In the genomic region with DNA sequence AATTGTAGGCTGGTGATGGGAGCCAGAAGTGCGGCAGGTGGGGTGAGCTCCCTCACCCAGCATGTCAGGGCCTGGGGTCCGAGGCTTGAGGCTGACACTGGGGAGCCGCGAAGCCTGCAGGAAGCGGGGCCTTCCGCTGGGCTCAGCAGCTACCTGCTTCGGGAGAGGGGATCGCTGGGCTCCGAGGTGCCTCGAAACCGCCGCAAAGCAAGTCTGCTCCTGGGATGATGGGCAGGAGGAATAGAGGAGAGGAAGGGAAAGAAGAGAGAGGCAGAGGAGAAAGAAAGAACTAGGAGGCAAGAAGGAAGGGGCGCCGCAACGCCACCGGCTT, we compare ENCODE assay signal across 12 cellular contexts. TPM values are rescaled to one million over a fixed set of nuclear protein-coding genes. Genes with fewer than 3 reads are reported as not detected.
DNase-seq lines count a peak whose midpoint lies in the region; ATAC-seq and TF ChIP-seq lines count a peak whose summit lies in the region.
"Had no signal": no experiment of that assay in that cellular context is flagged by ENCODE, and none has a peak within 500 bp of the region (broad histone marks: within the 10 kb centered on the region; RNA-seq: fewer than 3 reads in every experiment).

No MANE protein-coding gene starts in this region.

- H3K27me3 Mint-ChIP-seq in activated CD4-positive, alpha-beta T cell treated with anti-CD3 and anti-CD28 coated beads, Interleukin-2, amount 10 ng/mL, durations not matched to agents 7 days and 5 days, result peaks cover 73% of the 10 kb centered on the region
- peaks cover 54% of the 10 kb centered on the region for H3K27me3 Mint-ChIP-seq in T-helper 17 cell

- peak overlapping the region; percentile 78 for H2AFZ ChIP-seq in hepatocyte

- H3K36me3 ChIP-seq in hepatocyte (replicated peaks; ENCODE audit: insufficient read depth, low read depth), result no peaks in the 10 kb centered on the region
- H3K36me3 ChIP-seq: ovary had no signal

- POLR2A ChIA-PET in activated CD4-positive, alpha-beta T cell treated with anti-CD3 and anti-CD28 coated beads, Interleukin-2, amount 10 ng/mL, durations not matched to agents 7 days and 5 days (lab: Charles Lee), result no interaction called here

- H3K4me1 Mint-ChIP-seq in activated CD4-positive, alpha-beta T cell treated with anti-CD3 and anti-CD28 coated beads, Interleukin-2, amount 10 ng/mL, durations not matched to agents 7 days and 5 days, result peaks cover 11% of the 10 kb centered on the region
- H3K4me1 Mint-ChIP-seq in T-helper 17 cell, result peaks cover 23% of the 10 kb centered on the region

- DNase-seq in activated CD4-positive, alpha-beta T cell treated with anti-CD3 and anti-CD28 coated beads, Interleukin-2, amount 10 ng/mL, durations not matched to agents 7 days and 5 days, result no peak
- DNase-seq in activated CD4-positive, alpha-beta T cell treated with anti-CD3 and anti-CD28 coated beads, Interleukin-2, amount 50 U/mL, for 4 hours, result no peak
- DNase-seq in T-helper 17 cell, result no peak
- DNase-seq in hepatocyte (ENCODE audit: low spot score), result no peak
- DNase-seq in stimulated activated naive CD8-positive, alpha-beta T cell treated with anti-CD3 and anti-CD28 coated beads, Interleukin-15, Interleukin-2, amounts not matched to agents 100 U/mL and 50 U/mL, for 24 hours, result peak; percentile 18
- DNase-seq in central memory CD4-positive, alpha-beta T cell, result no peak
- no peak for DNase-seq in Ammon's horn (ENCODE audit: low spot score)
- no peak for DNase-seq in NCI-H146 treated with DMSO at 0.1 percent for 48 hours (lab: John Stamatoyannopoulos, UW; ENCODE audit: unreplicated experiment)
- DNase-seq: NCI-H2081 treated with DMSO at 0.1 percent for 48 hours, OCI-M1, ovary had no signal

- CTCF ChIA-PET in activated CD4-positive, alpha-beta T cell treated with anti-CD3 and anti-CD28 coated beads, Interleukin-2, amount 10 ng/mL, durations not matched to agents 7 days and 5 days (lab: Charles Lee), result interaction anchor here (0.6 kb wide), 2 partner anchors 390 to 396 kb away, joined by 3 read pairs; no protein-coding TSS in a partner anchor

- peak overlapping the region; percentile 66 for H3K4me2 ChIP-seq in hepatocyte

- H3K4me3 ChIP-seq in hepatocyte, result no peak overlapping the region
- H3K4me3 ChIP-seq: ovary had no signal

- no peaks in the 10 kb centered on the region for H4K20me1 ChIP-seq in hepatocyte (ENCODE audit: insufficient read depth, poor library complexity, severe bottlenecking)

- no peaks in the 10 kb centered on the region for H3K9me2 ChIP-seq in hepatocyte (replicated peaks; ENCODE audit: insufficient read depth)

- H3K36me3 Mint-ChIP-seq in activated CD4-positive, alpha-beta T cell treated with anti-CD3 and anti-CD28 coated beads, Interleukin-2, amount 10 ng/mL, durations not matched to agents 7 days and 5 days (ENCODE audit: low read depth), result peaks cover 3% of the 10 kb centered on the region
- H3K36me3 Mint-ChIP-seq in T-helper 17 cell (ENCODE audit: low read depth), result peaks cover 8% of the 10 kb centered on the region

- no peaks in the 10 kb centered on the region for H3K9me3 ChIP-seq in T-helper 17 cell (ENCODE audit: control insufficient read depth, low read length, poor library complexity, severe bottlenecking)
- no peaks in the 10 kb centered on the region for H3K9me3 ChIP-seq in hepatocyte (ENCODE audit: low read depth)
- H3K9me3 ChIP-seq: ovary had no signal

- 4% methylated on average over 13 of the region's 16 CpGs for WGBS in hepatocyte (ENCODE audit: low lambda C conversion rate, missing lambda C conversion rate)

- H3K27ac Mint-ChIP-seq in activated CD4-positive, alpha-beta T cell treated with anti-CD3 and anti-CD28 coated beads, Interleukin-2, amount 10 ng/mL, durations not matched to agents 7 days and 5 days, result peak overlapping the region; percentile 71
- no peak overlapping the region for H3K27ac Mint-ChIP-seq in T-helper 17 cell

- H3K9me3 Mint-ChIP-seq in activated CD4-positive, alpha-beta T cell treated with anti-CD3 and anti-CD28 coated beads, Interleukin-2, amount 10 ng/mL, durations not matched to agents 7 days and 5 days, result no peaks in the 10 kb centered on the region

- H3K4me1 ChIP-seq in hepatocyte (ENCODE audit: insufficient read depth), result peaks cover 23% of the 10 kb centered on the region

- H3K27ac ChIP-seq in hepatocyte, result no peak overlapping the region
- H3K27ac ChIP-seq: ovary had no signal

- H3K4me3 Mint-ChIP-seq in activated CD4-positive, alpha-beta T cell treated with anti-CD3 and anti-CD28 coated beads, Interleukin-2, amount 10 ng/mL, durations not matched to agents 7 days and 5 days, result no peak overlapping the region
- peak overlapping the region; percentile 87 for H3K4me3 Mint-ChIP-seq in T-helper 17 cell

- no peaks in the 10 kb centered on the region for H3K79me2 ChIP-seq in hepatocyte

- no peak for ATAC-seq in T-helper 17 cell
- ATAC-seq in stimulated activated naive CD8-positive, alpha-beta T cell treated with anti-CD3 and anti-CD28 coated beads, Interleukin-15, Interleukin-2, amounts not matched to agents 100 U/mL and 50 U/mL, for 24 hours, result no peak

- TF ChIP-seq CTCF in hepatocyte (IDR thresholded peaks at IDR 0.05; ENCODE audit: poor library complexity), result no peak

- H3K27me3 ChIP-seq in hepatocyte, result peaks cover 97% of the 10 kb centered on the region

RNA-seq across cellular contexts. Expression of a gene that starts 1.5 kb away (rescaled TPM):
- total RNA-seq in activated CD4-positive, alpha-beta T cell treated with anti-CD3 and anti-CD28 coated beads, Interleukin-2, amount 10 ng/mL, durations not matched to agents 7 days and 5 days, result not detected
- total RNA-seq in T-helper 17 cell (not detected), hepatocyte (not detected in 2 replicates)
- not detected in 2 replicates for polyA plus RNA-seq in hepatocyte
- total RNA-seq: ovary, subcutaneous adipose tissue had no signal
- polyA plus RNA-seq: ovary had no signal

RNA-seq across cellular contexts. Expression of a gene that starts 30.7 kb away (rescaled TPM):
- 10 to 100 TPM; 49.7 to 60.8 TPM for total RNA-seq in activated CD4-positive, alpha-beta T cell treated with anti-CD3 and anti-CD28 coated beads, Interleukin-2, amount 10 ng/mL, durations not matched to agents 7 days and 5 days
- total RNA-seq in T-helper 17 cell, result 10 to 100 TPM; 44.0 to 54.3 TPM
- 19.5 and 24.3 TPM in 2 replicates for total RNA-seq in hepatocyte
- 10.7 and 13.0 TPM in 2 replicates for polyA plus RNA-seq in hepatocyte
